Comparison of ENCODE assay signal across 8 cellular contexts in genomic region chr1:112714313-112715263, GRCh38. TPM values are rescaled to one million over a fixed set of nuclear protein-coding genes. Genes with fewer than 3 reads are reported as not detected.
DNase-seq lines count a peak whose midpoint lies in the region; ATAC-seq and TF ChIP-seq lines count a peak whose summit lies in the region.

No MANE protein-coding gene starts in this region.

- H3K4me3 Mint-ChIP-seq in activated T-helper 1 cell treated with anti-CD3 and anti-CD28 coated beads, Interleukin-12 subunit alpha, Interleukin-12 subunit beta, Interleukin-2, Interleukin-4 antibody, amounts not matched to agents 30 ng/mL and 10 ng/mL and 1 ng/mL, durations not matched to agents 14 hours and 24 hours and 36 hours: peak overlapping the region; percentile 84

- peaks cover 0 to 35% (median 30%) of the 10 kb centered on the region in 4 donors for H3K4me1 ChIP-seq in sigmoid colon

- H3K27me3 Mint-ChIP-seq in activated T-helper 1 cell treated with anti-CD3 and anti-CD28 coated beads, Interleukin-12 subunit alpha, Interleukin-12 subunit beta, Interleukin-2, Interleukin-4 antibody, amounts not matched to agents 30 ng/mL and 10 ng/mL and 1 ng/mL, durations not matched to agents 14 hours and 24 hours and 36 hours (ENCODE audit: insufficient read depth): peaks cover 30% of the 10 kb centered on the region

- no peaks in the 10 kb centered on the region for H3K9me3 Mint-ChIP-seq in activated T-helper 1 cell treated with anti-CD3 and anti-CD28 coated beads, Interleukin-12 subunit alpha, Interleukin-12 subunit beta, Interleukin-2, Interleukin-4 antibody, amounts not matched to agents 30 ng/mL and 10 ng/mL and 1 ng/mL, durations not matched to agents 14 hours and 24 hours and 36 hours

- no peaks in the 10 kb centered on the region for H3K9me3 ChIP-seq in sigmoid colon

- TF ChIP-seq CTCF in sigmoid colon (IDR thresholded peaks at IDR 0.05): no peak

- peak overlapping the region; percentile 46 to 67 (median 52) for H3K4me3 ChIP-seq in sigmoid colon

- ATAC-seq in HG03439 (IDR thresholded peaks at IDR 0.05; ENCODE audit: unreplicated experiment) (peak; percentile 4), left cardiac atrium (peak; percentile 4 to 17)

- no peak for TF ChIP-seq EP300 in sigmoid colon (IDR thresholded peaks at IDR 0.05)

- H3K27ac Mint-ChIP-seq in activated T-helper 1 cell treated with anti-CD3 and anti-CD28 coated beads, Interleukin-12 subunit alpha, Interleukin-12 subunit beta, Interleukin-2, Interleukin-4 antibody, amounts not matched to agents 30 ng/mL and 10 ng/mL and 1 ng/mL, durations not matched to agents 14 hours and 24 hours and 36 hours: no peak overlapping the region

- no peak for TF ChIP-seq POLR2A in sigmoid colon (IDR thresholded peaks at IDR 0.05)

- DNase-seq in NCI-H146 (lab: John Stamatoyannopoulos, UW) (peak; percentile 22), NCI-H146 treated with DMSO at 0.1 percent for 48 hours (lab: John Stamatoyannopoulos, UW; ENCODE audit: unreplicated experiment) (no peak), left cardiac atrium (peak; percentile 55), sigmoid colon (no peak), midbrain (lab: John Stamatoyannopoulos, UW) (no peak), NCI-H510A (lab: John Stamatoyannopoulos, UW) (no peak)
- DNase-seq in activated T-helper 1 cell treated with anti-CD3 and anti-CD28 coated beads, Interleukin-12 subunit alpha, Interleukin-12 subunit beta, Interleukin-2, Interleukin-4 antibody, amounts not matched to agents 30 ng/mL and 10 ng/mL and 1 ng/mL, durations not matched to agents 14 hours and 24 hours and 36 hours (ENCODE audit: low spot score): no peak

- no peaks in the 10 kb centered on the region for H3K27me3 ChIP-seq in sigmoid colon

- peaks cover 1% of the 10 kb centered on the region for H3K36me3 Mint-ChIP-seq in activated T-helper 1 cell treated with anti-CD3 and anti-CD28 coated beads, Interleukin-12 subunit alpha, Interleukin-12 subunit beta, Interleukin-2, Interleukin-4 antibody, amounts not matched to agents 30 ng/mL and 10 ng/mL and 1 ng/mL, durations not matched to agents 14 hours and 24 hours and 36 hours (ENCODE audit: low read depth)

- peaks cover 45% of the 10 kb centered on the region for H3K4me1 Mint-ChIP-seq in activated T-helper 1 cell treated with anti-CD3 and anti-CD28 coated beads, Interleukin-12 subunit alpha, Interleukin-12 subunit beta, Interleukin-2, Interleukin-4 antibody, amounts not matched to agents 30 ng/mL and 10 ng/mL and 1 ng/mL, durations not matched to agents 14 hours and 24 hours and 36 hours (ENCODE audit: low read depth)

- peak overlapping the region in 3 of 4 donors; percentile 62 to 74 (median 73) for H3K27ac ChIP-seq in sigmoid colon

- no peaks in the 10 kb centered on the region for H3K36me3 ChIP-seq in sigmoid colon

- WGBS in sigmoid colon, 2 donors: 1% methylated on average over 86 of the region's 86 CpGs

- intact Hi-C loops in activated T-helper 1 cell treated with anti-CD3 and anti-CD28 coated beads, Interleukin-12 subunit alpha, Interleukin-12 subunit beta, Interleukin-2, Interleukin-4 antibody, amounts not matched to agents 30 ng/mL and 10 ng/mL and 1 ng/mL, durations not matched to agents 14 hours and 24 hours and 36 hours (cut with micrococcal nuclease): loop anchor here (1.0 to 5.0 kb wide), 7 partner anchors 7 to 1633 kb away; partner anchors contain the start of genes CAPZA1, RHOC, RSBN1 and ST7L
- intact Hi-C loops in left cardiac atrium (cut with DNase I): loop anchor here in 1 of 2 donors (5.0 to 10.0 kb wide), 3 partner anchors 243 to 960 kb away; partner anchors contain the start of genes LRIG2 and SLC16A1
- intact Hi-C loops in sigmoid colon (cut with DNase I): loop anchor here (2.0 to 10.0 kb wide), 4 partner anchors 96 to 1100 kb away; partner anchors contain the start of genes CAPZA1, RSBN1, SLC16A1 and ST7L

RNA-seq across cellular contexts. Expression of gene PPM1J, which starts 0.5 kb away (rescaled TPM):
- 0.60 and 1.1 TPM in 2 replicates for total RNA-seq in activated T-helper 1 cell treated with anti-CD3 and anti-CD28 coated beads, Interleukin-12 subunit alpha, Interleukin-12 subunit beta, Interleukin-2, Interleukin-4 antibody, amounts not matched to agents 30 ng/mL and 10 ng/mL and 1 ng/mL, durations not matched to agents 14 hours and 24 hours and 36 hours
- total RNA-seq in left cardiac atrium (1 to 10 TPM; 4.9 to 5.1 TPM), sigmoid colon (1 to 10 TPM in 3 of 4 donors, under 1 TPM in 1; 0.36 to 1.6 (median 1.4) TPM)
- polyA plus RNA-seq in sigmoid colon: 1 to 10 TPM in 1 of 3 donors, under 1 TPM in 2; 0.60 to 2.5 (median 0.92) TPM

RNA-seq across cellular contexts. Expression of gene RHOC, which starts 7.7 kb away (rescaled TPM):
- 50.4 and 63.4 TPM in 2 replicates for total RNA-seq in activated T-helper 1 cell treated with anti-CD3 and anti-CD28 coated beads, Interleukin-12 subunit alpha, Interleukin-12 subunit beta, Interleukin-2, Interleukin-4 antibody, amounts not matched to agents 30 ng/mL and 10 ng/mL and 1 ng/mL, durations not matched to agents 14 hours and 24 hours and 36 hours
- 100 to 1,000 TPM; 146 to 235 TPM for total RNA-seq in left cardiac atrium
- 100 to 1,000 TPM; 181 to 244 (median 192) TPM for total RNA-seq in sigmoid colon
- 1,000 to 10,000 TPM in 1 of 3 donors, 100 to 1,000 TPM in 2; 443 to 1,259 (median 789) TPM for polyA plus RNA-seq in sigmoid colon

RNA-seq across cellular contexts. Expression of gene MOV10, which starts 40.1 kb away (rescaled TPM):
- 64.6 and 66.2 TPM in 2 replicates for total RNA-seq in activated T-helper 1 cell treated with anti-CD3 and anti-CD28 coated beads, Interleukin-12 subunit alpha, Interleukin-12 subunit beta, Interleukin-2, Interleukin-4 antibody, amounts not matched to agents 30 ng/mL and 10 ng/mL and 1 ng/mL, durations not matched to agents 14 hours and 24 hours and 36 hours
- total RNA-seq in left cardiac atrium (10 to 100 TPM; 15.9 to 20.3 TPM), sigmoid colon (10 to 100 TPM; 16.5 to 43.8 (median 22.3) TPM)
- 10 to 100 TPM; 28.8 to 60.1 (median 34.2) TPM for polyA plus RNA-seq in sigmoid colon

Comparison
In these comparisons a context has a peak if more than half of its experiments do, and no peak if none do; other contexts are left out.
1. DNase-seq: peak in NCI-H146 (single experiment) and left cardiac atrium (single experiment); none in NCI-H146 treated with DMSO at 0.1 percent for 48 hours (single experiment), activated T-helper 1 cell treated with anti-CD3 and anti-CD28 coated beads, Interleukin-12 subunit alpha, Interleukin-12 subunit beta, Interleukin-2, Interleukin-4 antibody, amounts not matched to agents 30 ng/mL and 10 ng/mL and 1 ng/mL, durations not matched to agents 14 hours and 24 hours and 36 hours (single experiment), sigmoid colon (single experiment), midbrain (single experiment) and NCI-H510A (single experiment).